Comparison of ENCODE assay signal across 8 cellular contexts in the genomic region with DNA sequence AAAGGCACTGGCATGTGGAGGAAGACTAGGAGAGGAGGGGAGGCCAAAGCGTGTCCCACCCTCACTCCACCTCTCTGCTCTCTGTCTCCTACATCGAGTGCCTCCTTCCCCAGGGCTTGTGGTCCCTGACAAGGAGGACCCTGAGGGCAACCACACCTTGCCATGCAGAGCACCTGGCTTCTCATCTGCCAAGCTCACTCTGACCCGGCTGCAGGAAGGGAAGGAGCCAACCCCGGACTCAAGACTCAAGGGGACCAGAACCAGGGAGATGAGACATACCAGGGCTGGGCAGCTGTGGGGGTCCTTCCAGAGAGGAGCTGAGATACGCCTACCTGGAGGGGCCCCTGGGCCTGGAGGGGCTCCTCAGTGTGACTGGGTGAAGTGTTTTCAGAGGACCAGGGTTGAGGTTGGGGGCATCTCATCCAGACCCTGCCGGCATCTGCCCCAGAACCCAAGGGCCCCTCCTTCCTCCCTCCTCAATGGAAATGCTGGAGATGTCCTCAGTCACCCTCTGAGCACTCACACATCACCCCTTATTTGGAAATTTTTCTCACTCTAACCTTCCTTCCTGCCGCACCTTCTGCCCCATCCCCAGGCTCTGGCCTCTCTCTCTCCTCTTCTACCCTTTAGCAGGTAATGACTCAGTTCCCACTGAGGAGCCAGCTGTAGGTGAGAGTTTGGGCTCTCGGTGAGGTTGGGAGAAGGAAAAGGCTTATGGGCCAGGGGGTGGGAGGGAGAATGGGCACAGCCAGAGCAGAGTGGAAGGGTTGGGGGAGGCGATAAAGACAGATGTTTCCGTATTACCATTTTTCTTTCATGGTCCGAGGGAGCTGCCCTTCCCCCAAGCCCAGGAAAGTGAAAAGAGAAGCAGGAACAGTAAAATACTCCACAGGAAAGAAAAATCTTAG. TPM values are rescaled to one million over a fixed set of nuclear protein-coding genes. Genes with fewer than 3 reads are reported as not detected.
DNase-seq lines count a peak whose midpoint lies in the region; ATAC-seq, FAIRE-seq and TF ChIP-seq lines count a peak whose summit lies in the region.

No MANE protein-coding gene starts in this region.

- no peak overlapping the region for H3K23ac ChIP-seq in mesendoderm (ENCODE audit: low read length)

- H3K4me2 ChIP-seq in mesendoderm (ENCODE audit: low read length): no peak overlapping the region

- H3K79me1 ChIP-seq in mesendoderm (ENCODE audit: low read length): no peaks in the 10 kb centered on the region

- no peak overlapping the region for H2AFZ ChIP-seq in ACC112 (ENCODE audit: low read length, unreplicated experiment)

- H3K18ac ChIP-seq in mesendoderm (ENCODE audit: low read length): no peak overlapping the region

- H3K4ac ChIP-seq in mesendoderm (ENCODE audit: low read depth, low read length): no peak overlapping the region

- H3K9ac ChIP-seq in mesendoderm (ENCODE audit: low read length): no peak overlapping the region

- no peak overlapping the region for H2BK5ac ChIP-seq in mesendoderm (ENCODE audit: low read length)

- peak; percentile 3 for ATAC-seq in activated T-helper 17 cell treated with anti-CD3 and anti-CD28 coated beads, Interleukin-2, amount 50 U/mL, for 72 hours (replicated peaks)
- ATAC-seq in HG03025 (IDR thresholded peaks at IDR 0.05; ENCODE audit: low FRiP score, unreplicated experiment) (no peak), GM21447 (IDR thresholded peaks at IDR 0.05; ENCODE audit: unreplicated experiment) (no peak)

- H3K4me3 ChIP-seq in ACC112 (ENCODE audit: low read depth, low read length) (no peak overlapping the region), mesendoderm (ENCODE audit: low read length) (no peak overlapping the region)

- H3K27ac ChIP-seq in ACC112 (ENCODE audit: low read depth, low read length) (peak overlapping the region; percentile 87), mesendoderm (ENCODE audit: low read depth, low read length) (no peak overlapping the region)

- WGBS in mesendoderm (ENCODE audit: extremely low coverage, insufficient coverage, low lambda C conversion rate): no CpG with 5 or more reads among the region's 11 CpGs

- peak overlapping the region; percentile 82 for H3K4me3 Mint-ChIP-seq in activated T-helper 17 cell treated with anti-CD3 and anti-CD28 coated beads, Interleukin-2, amount 50 U/mL, for 72 hours

- DNase-seq in HT-29 (ENCODE audit: low spot score) (peak; percentile 56), mesendoderm (peak; percentile 27), NCI-H524 treated with DMSO at 0.1 percent for 48 hours (lab: John Stamatoyannopoulos, UW) (no peak), D721Med (ENCODE audit: insufficient read length, low spot score) (no peak)

- peak overlapping the region; percentile 11 for H3K56ac ChIP-seq in mesendoderm (ENCODE audit: low read length)

- H3K9me3 Mint-ChIP-seq in activated T-helper 17 cell treated with anti-CD3 and anti-CD28 coated beads, Interleukin-2, amount 50 U/mL, for 72 hours: no peaks in the 10 kb centered on the region

- TF ChIP-seq CTCF in D721Med (IDR thresholded peaks at IDR 0.05; ENCODE audit: insufficient read depth, missing control alignments): no peak

- no peak overlapping the region for H4K5ac ChIP-seq in mesendoderm (ENCODE audit: low read length)

- H3K27ac Mint-ChIP-seq in activated T-helper 17 cell treated with anti-CD3 and anti-CD28 coated beads, Interleukin-2, amount 50 U/mL, for 72 hours: peak overlapping the region; percentile 93

- H2AK5ac ChIP-seq in mesendoderm (ENCODE audit: low read length): no peak overlapping the region

- H3K4me1 Mint-ChIP-seq in activated T-helper 17 cell treated with anti-CD3 and anti-CD28 coated beads, Interleukin-2, amount 50 U/mL, for 72 hours: peaks cover 31% of the 10 kb centered on the region

- H3K36me3 Mint-ChIP-seq in activated T-helper 17 cell treated with anti-CD3 and anti-CD28 coated beads, Interleukin-2, amount 50 U/mL, for 72 hours (ENCODE audit: low read depth): peaks cover 13% of the 10 kb centered on the region

- H3K36me3 ChIP-seq in ACC112 (ENCODE audit: insufficient read depth, low read length): peaks cover 10% of the 10 kb centered on the region; the same call in 1 of the 2 replicates
- no peaks in the 10 kb centered on the region for H3K36me3 ChIP-seq in mesendoderm (ENCODE audit: control insufficient read depth, insufficient read depth, low read length)

- H3K27me3 Mint-ChIP-seq in activated T-helper 17 cell treated with anti-CD3 and anti-CD28 coated beads, Interleukin-2, amount 50 U/mL, for 72 hours: no peaks in the 10 kb centered on the region

- H3K27me3 ChIP-seq in ACC112 (ENCODE audit: insufficient read depth, low read length) (no peaks in the 10 kb centered on the region), mesendoderm (ENCODE audit: insufficient read depth, low read length, poor library complexity) (no peaks in the 10 kb centered on the region)

- peaks cover 21% of the 10 kb centered on the region for H3K79me2 ChIP-seq in ACC112 (ENCODE audit: control insufficient read depth, insufficient read depth, low read length, unreplicated experiment)
- H3K79me2 ChIP-seq in mesendoderm (ENCODE audit: control insufficient read depth, insufficient read depth, low read length): no peaks in the 10 kb centered on the region

- no peak overlapping the region for H4K8ac ChIP-seq in mesendoderm (ENCODE audit: low read depth, low read length)

- H2BK120ac ChIP-seq in mesendoderm (ENCODE audit: low read depth, low read length): no peak overlapping the region

- no peak overlapping the region for H2BK15ac ChIP-seq in mesendoderm (replicated peaks; ENCODE audit: low read depth)

- FAIRE-seq in D721Med (lab: Jason Lieb, UNC): no peak

- H3K4me1 ChIP-seq in ACC112 (ENCODE audit: control insufficient read depth, insufficient read depth, low read length, unreplicated experiment): peaks cover 19% of the 10 kb centered on the region
- H3K4me1 ChIP-seq in mesendoderm (ENCODE audit: control insufficient read depth, low read depth, low read length): no peaks in the 10 kb centered on the region

RNA-seq across cellular contexts. Expression of gene POU5F1, which starts 32.0 kb away (rescaled TPM):
- total RNA-seq in HT-29 (2014; rRNA removed; shearing (Covaris generic)): 1.7 and 2.6 TPM in 2 replicates
- total RNA-seq in activated T-helper 17 cell treated with anti-CD3 and anti-CD28 coated beads, Interleukin-2, amount 50 U/mL, for 72 hours: under 1 TPM in 1 of 2 donors, not detected in 1; 0.16 TPM
- 2,778 TPM for polyA plus RNA-seq in mesendoderm (2013, experiment 1 of 2)
- polyA plus RNA-seq in mesendoderm (2013, experiment 2 of 2): 2,807 TPM

RNA-seq across cellular contexts. Expression of gene TCF19, which starts 44.1 kb away (rescaled TPM):
- total RNA-seq in HT-29 (2014; rRNA removed; shearing (Covaris generic)): 71.7 and 80.8 TPM in 2 replicates
- 100 to 1,000 TPM in 1 of 2 donors, 10 to 100 TPM in 1; 91.1 to 125 TPM for total RNA-seq in activated T-helper 17 cell treated with anti-CD3 and anti-CD28 coated beads, Interleukin-2, amount 50 U/mL, for 72 hours
- 12.1 TPM for polyA plus RNA-seq in mesendoderm (2013, experiment 1 of 2)
- polyA plus RNA-seq in mesendoderm (2013, experiment 2 of 2): 12.5 TPM

RNA-seq across cellular contexts. Expression of gene CCHCR1, which starts 44.9 kb away (rescaled TPM):
- 30.8 and 38.0 TPM in 2 replicates for total RNA-seq in HT-29 (2014; rRNA removed; shearing (Covaris generic))
- 10 to 100 TPM; 52.4 to 85.5 TPM for total RNA-seq in activated T-helper 17 cell treated with anti-CD3 and anti-CD28 coated beads, Interleukin-2, amount 50 U/mL, for 72 hours
- 9.5 TPM for polyA plus RNA-seq in mesendoderm (2013, experiment 1 of 2)
- polyA plus RNA-seq in mesendoderm (2013, experiment 2 of 2): 9.5 TPM

Comparison
In these comparisons a context has a peak if more than half of its experiments do, and no peak if none do; other contexts are left out.
1. DNase-seq: peak in HT-29 (single experiment) and mesendoderm (single experiment); none in NCI-H524 treated with DMSO at 0.1 percent for 48 hours (single experiment) and D721Med (single experiment).